Comparison of ENCODE assay signal across 15 cellular contexts in the genomic region with DNA sequence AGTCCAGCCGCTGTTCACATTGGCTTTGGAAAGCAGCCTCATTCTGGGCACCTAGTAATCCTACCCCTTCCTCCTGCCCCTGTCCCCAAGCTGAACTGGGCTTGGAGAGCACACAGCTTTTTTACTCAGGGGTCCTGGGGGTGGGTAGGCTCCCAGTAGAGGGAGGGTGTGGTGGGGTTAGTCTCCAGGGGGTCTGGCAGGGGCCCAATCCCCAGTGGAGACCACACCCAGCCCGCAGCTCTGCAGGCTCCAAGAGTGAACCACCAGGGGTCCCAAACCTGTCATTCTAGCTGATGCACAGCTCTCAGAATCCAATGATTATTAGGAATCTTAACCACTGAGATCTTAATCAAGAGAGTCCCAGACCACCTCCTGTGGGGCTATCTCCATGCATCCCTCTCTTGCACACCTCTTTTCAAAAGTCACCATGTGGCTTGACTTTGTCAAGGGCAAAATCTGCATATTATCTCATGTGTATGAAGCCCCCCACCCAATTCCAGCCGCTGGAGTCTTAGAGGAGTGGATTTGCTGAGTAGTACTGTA. TPM values are rescaled to one million over a fixed set of nuclear protein-coding genes. Genes with fewer than 3 reads are reported as not detected.
A peak's percentile ranks its signal among the peaks of the same experiment; 100 is the strongest.
DNase-seq lines count a peak whose midpoint lies in the region; ATAC-seq and TF ChIP-seq lines count a peak whose summit lies in the region.
"Had no signal": no experiment of that assay in that cellular context is flagged by ENCODE, and none has a peak within 500 bp of the region (broad histone marks: within the 10 kb centered on the region; RNA-seq: fewer than 3 reads in every experiment).

No MANE protein-coding gene starts in this region.

- H3K4me3 Mint-ChIP-seq in natural killer cell, result peak overlapping the region; percentile 37
- H3K4me3 Mint-ChIP-seq in natural killer cell treated with Interleukin-12 subunit alpha and Interleukin-12 subunit beta and Interleukin-15 and Interleukin-18, amount 100 ng/mL, for 72 hours, result no peak overlapping the region
- H3K4me3 Mint-ChIP-seq in CD4-positive, alpha-beta T cell, result no peak overlapping the region
- H3K4me3 Mint-ChIP-seq: activated T-cell treated with anti-CD3 and anti-CD28 coated beads, Interleukin-2, amount 50 U/mL, for 24 hours had no signal

- no peaks in the 10 kb centered on the region for H3K9me3 ChIP-seq in ovary
- H3K9me3 ChIP-seq in CD4-positive, alpha-beta T cell (ENCODE audit: control insufficient read depth, low read length), result no peaks in the 10 kb centered on the region
- H3K9me3 ChIP-seq: upper lobe of left lung had no signal

- WGBS in ovary, 3 donors, result 26 to 50% (median 43%) methylated on average over 3 of the region's 3 CpGs

- CTCF ChIA-PET in CD4-positive, alpha-beta T cell (lab: Charles Lee), result interaction anchor here (1.2 to 1.9 kb wide), 3 partner anchors 14 to 813 kb away, joined by 3 to 8 read pairs (median 4); no protein-coding TSS in a partner anchor

- H3K4me3 ChIP-seq in fibroblast of villous mesenchyme (ENCODE audit: low read depth, low read length), result peak overlapping the region; percentile 67
- H3K4me3 ChIP-seq in ovary, result peak overlapping the region; percentile 46
- H3K4me3 ChIP-seq: upper lobe of left lung had no signal

- H3K27ac ChIP-seq in ovary, result no peak overlapping the region
- no peak overlapping the region for H3K27ac ChIP-seq in CD4-positive, alpha-beta T cell (ENCODE audit: low read depth, low read length)
- H3K27ac ChIP-seq: HL-60, upper lobe of left lung had no signal

- DNase-seq in natural killer cell (no peak), fibroblast of villous mesenchyme (ENCODE audit: low read depth) (peak; percentile 26), ovary (peak in 1 of 5 donors; percentile 29), NOMO-1 (lab: John Stamatoyannopoulos, UW; ENCODE audit: unreplicated experiment in 2 of 2) (no peak)
- no peak for DNase-seq in natural killer cell treated with Interleukin-12 subunit alpha and Interleukin-12 subunit beta and Interleukin-15 and Interleukin-18, amount 100 ng/mL, for 72 hours (ENCODE audit: low spot score)
- DNase-seq in CD4-positive, alpha-beta T cell, result no peak
- DNase-seq: ACHN; activated CD4-positive, CD25-positive, alpha-beta regulatory T cell; DMS153; effector memory CD4-positive, alpha-beta T cell had no signal

- peaks cover 2% of the 10 kb centered on the region for H3K4me1 ChIP-seq in ovary (ENCODE audit: insufficient read depth)

- TF ChIP-seq CTCF in natural killer cell (IDR thresholded peaks at IDR 0.05) (no peak), fibroblast of villous mesenchyme (IDR thresholded peaks at IDR 0.05; ENCODE audit: insufficient read depth, low read depth, low read length) (peak; percentile 20), ovary (IDR thresholded peaks at IDR 0.05) (no peak)
- no peak for TF ChIP-seq CTCF in CD4-positive, alpha-beta T cell (IDR thresholded peaks at IDR 0.05)

- peaks cover 7% of the 10 kb centered on the region for H3K36me3 Mint-ChIP-seq in natural killer cell
- H3K36me3 Mint-ChIP-seq in natural killer cell treated with Interleukin-12 subunit alpha and Interleukin-12 subunit beta and Interleukin-15 and Interleukin-18, amount 100 ng/mL, for 72 hours, result no peaks in the 10 kb centered on the region
- no peaks in the 10 kb centered on the region for H3K36me3 Mint-ChIP-seq in CD4-positive, alpha-beta T cell (ENCODE audit: low read depth)

- no peak overlapping the region for H3K27ac Mint-ChIP-seq in natural killer cell
- H3K27ac Mint-ChIP-seq in natural killer cell treated with Interleukin-12 subunit alpha and Interleukin-12 subunit beta and Interleukin-15 and Interleukin-18, amount 100 ng/mL, for 72 hours, result no peak overlapping the region
- H3K27ac Mint-ChIP-seq in CD4-positive, alpha-beta T cell, result no peak overlapping the region
- H3K27ac Mint-ChIP-seq: activated T-cell treated with anti-CD3 and anti-CD28 coated beads, Interleukin-2, amount 50 U/mL, for 24 hours had no signal

- H3K36me3 ChIP-seq in ovary, result no peaks in the 10 kb centered on the region
- H3K36me3 ChIP-seq: upper lobe of left lung had no signal

- peaks cover 27 to 37% of the 10 kb centered on the region in 2 donors for H3K4me1 Mint-ChIP-seq in natural killer cell
- peaks cover 24 to 31% of the 10 kb centered on the region in 2 donors for H3K4me1 Mint-ChIP-seq in natural killer cell treated with Interleukin-12 subunit alpha and Interleukin-12 subunit beta and Interleukin-15 and Interleukin-18, amount 100 ng/mL, for 72 hours (ENCODE audit: low read depth in 2 of 2)
- peaks cover 38% of the 10 kb centered on the region for H3K4me1 Mint-ChIP-seq in CD4-positive, alpha-beta T cell (ENCODE audit: low read depth)

- H3K9me3 Mint-ChIP-seq in natural killer cell, result no peaks in the 10 kb centered on the region
- no peaks in the 10 kb centered on the region for H3K9me3 Mint-ChIP-seq in natural killer cell treated with Interleukin-12 subunit alpha and Interleukin-12 subunit beta and Interleukin-15 and Interleukin-18, amount 100 ng/mL, for 72 hours
- H3K9me3 Mint-ChIP-seq in CD4-positive, alpha-beta T cell, result no peaks in the 10 kb centered on the region
- H3K9me3 Mint-ChIP-seq: activated T-cell treated with anti-CD3 and anti-CD28 coated beads, Interleukin-2, amount 50 U/mL, for 24 hours had no signal

- intact Hi-C loops in natural killer cell (cut with micrococcal nuclease), result no loop called here
- intact Hi-C loops in ovary (cut with DNase I), result loop anchor here in 1 of 4 donors (10.0 kb wide), 1 partner anchor 1318 kb away; no protein-coding TSS in a partner anchor
- intact Hi-C loops in CD4-positive, alpha-beta T cell (cut with DNase I, micrococcal nuclease), result no loop called here

- TF ChIP-seq EP300 in ovary (IDR thresholded peaks at IDR 0.05), result no peak

- peaks cover 18% of the 10 kb centered on the region for H3K27me3 ChIP-seq in ovary
- H3K27me3 ChIP-seq in CD4-positive, alpha-beta T cell (ENCODE audit: control insufficient read depth, insufficient read depth, low read length), result peaks cover 94% of the 10 kb centered on the region

- TF ChIP-seq POLR2A in ovary (IDR thresholded peaks at IDR 0.05), result no peak

- H3K27me3 Mint-ChIP-seq in natural killer cell (ENCODE audit: low read depth in 2 of 2), result peaks cover 68 to 79% of the 10 kb centered on the region in 2 donors
- peaks cover 34 to 57% of the 10 kb centered on the region in 2 donors for H3K27me3 Mint-ChIP-seq in natural killer cell treated with Interleukin-12 subunit alpha and Interleukin-12 subunit beta and Interleukin-15 and Interleukin-18, amount 100 ng/mL, for 72 hours
- peaks cover 96% of the 10 kb centered on the region for H3K27me3 Mint-ChIP-seq in CD4-positive, alpha-beta T cell

- POLR2A ChIA-PET in CD4-positive, alpha-beta T cell (lab: Charles Lee), result interaction anchor here (1.0 to 3.5 kb wide), 3 partner anchors 10 to 480 kb away, joined by 4 to 14 read pairs (median 4); a partner anchor contains a TSS

- no peak for ATAC-seq in natural killer cell
- ATAC-seq in natural killer cell treated with Interleukin-12 subunit alpha and Interleukin-12 subunit beta and Interleukin-15 and Interleukin-18, amount 100 ng/mL, for 72 hours, result no peak
- no peak for ATAC-seq in HG02678 (IDR thresholded peaks at IDR 0.05; ENCODE audit: unreplicated experiment)
- ATAC-seq in CD4-positive, alpha-beta T cell (ENCODE audit: poor library complexity), result no peak
- no peak for ATAC-seq in GM21825 (IDR thresholded peaks at IDR 0.05; ENCODE audit: unreplicated experiment)

RNA-seq across cellular contexts. Expression of a gene that starts 2.7 kb away (rescaled TPM):
- total RNA-seq in natural killer cell, result not detected
- total RNA-seq in natural killer cell treated with Interleukin-12 subunit alpha and Interleukin-12 subunit beta and Interleukin-15 and Interleukin-18, amount 100 ng/mL, for 72 hours, result under 1 TPM; 0.20 to 0.76 TPM
- total RNA-seq in fibroblast of villous mesenchyme, result 41.9 and 47.1 TPM in 2 replicates
- total RNA-seq in ovary, result 1 to 10 TPM in 3 of 7 donors, under 1 TPM in 1, not detected in 3; 0.23 to 2.0 (median 1.5) TPM
- under 1 TPM; 0.11 to 0.65 TPM for polyA plus RNA-seq in ovary
- total RNA-seq in CD4-positive, alpha-beta T cell, result not detected
- total RNA-seq: upper lobe of left lung had no signal

RNA-seq across cellular contexts. Expression of a gene that starts 8.2 kb away (rescaled TPM):
- 1 to 10 TPM in 2 of 3 donors, under 1 TPM in 1; 0.82 to 3.3 (median 2.2) TPM for total RNA-seq in natural killer cell
- total RNA-seq in natural killer cell treated with Interleukin-12 subunit alpha and Interleukin-12 subunit beta and Interleukin-15 and Interleukin-18, amount 100 ng/mL, for 72 hours, result 1 to 10 TPM in 1 of 2 donors, under 1 TPM in 1; 0.88 to 1.3 TPM
- 39.0 and 47.1 TPM in 2 replicates for total RNA-seq in fibroblast of villous mesenchyme
- total RNA-seq in ovary, result 1 to 10 TPM in 3 of 7 donors, under 1 TPM in 3, not detected in 1; 0.25 to 2.0 (median 0.91) TPM
- 1 to 10 TPM in 1 of 2 donors, under 1 TPM in 1; 0.34 to 2.8 TPM for polyA plus RNA-seq in ovary
- not detected for total RNA-seq in CD4-positive, alpha-beta T cell

RNA-seq across cellular contexts. Expression of a gene that starts 17.0 kb away (rescaled TPM):
- total RNA-seq in natural killer cell, result 1 to 10 TPM in 1 of 3 donors, under 1 TPM in 2; 0.39 to 4.6 (median 0.42) TPM
- total RNA-seq in natural killer cell treated with Interleukin-12 subunit alpha and Interleukin-12 subunit beta and Interleukin-15 and Interleukin-18, amount 100 ng/mL, for 72 hours, result 1 to 10 TPM in 1 of 2 donors, not detected in 1; 2.4 TPM
- 17.1 and 20.3 TPM in 2 replicates for total RNA-seq in fibroblast of villous mesenchyme
- total RNA-seq in ovary, result 1 to 10 TPM in 1 of 7 donors, under 1 TPM in 5, not detected in 1; 0.12 to 1.0 (median 0.57) TPM
- 1 to 10 TPM in 1 of 2 donors, under 1 TPM in 1; 0.22 to 2.5 TPM for polyA plus RNA-seq in ovary
- not detected for total RNA-seq in CD4-positive, alpha-beta T cell

RNA-seq across cellular contexts. Expression of a gene that starts 17.5 kb away (rescaled TPM):
- total RNA-seq in natural killer cell, result not detected
- not detected for total RNA-seq in natural killer cell treated with Interleukin-12 subunit alpha and Interleukin-12 subunit beta and Interleukin-15 and Interleukin-18, amount 100 ng/mL, for 72 hours
- total RNA-seq in fibroblast of villous mesenchyme, result 1.3 and 2.6 TPM in 2 replicates
- total RNA-seq in ovary, result not detected
- polyA plus RNA-seq in ovary, result under 1 TPM in 1 of 2 donors, not detected in 1; 0.07 TPM
- total RNA-seq in CD4-positive, alpha-beta T cell, result not detected
- total RNA-seq: upper lobe of left lung had no signal

RNA-seq across cellular contexts. Expression of a gene that starts 25.9 kb away (rescaled TPM):
- total RNA-seq in natural killer cell, result not detected
- under 1 TPM in 1 of 2 donors, not detected in 1; 0.20 TPM for total RNA-seq in natural killer cell treated with Interleukin-12 subunit alpha and Interleukin-12 subunit beta and Interleukin-15 and Interleukin-18, amount 100 ng/mL, for 72 hours
- total RNA-seq in fibroblast of villous mesenchyme, result 2.2 and 2.3 TPM in 2 replicates
- 1 to 10 TPM in 3 of 7 donors, under 1 TPM in 4; 0.23 to 4.5 (median 0.75) TPM for total RNA-seq in ovary
- 1 to 10 TPM in 1 of 2 donors, under 1 TPM in 1; 0.53 to 4.1 TPM for polyA plus RNA-seq in ovary
- total RNA-seq in CD4-positive, alpha-beta T cell, result not detected

Comparison
In these comparisons a context has a peak if more than half of its experiments do, and no peak if none do; other contexts are left out.
1. RNA of a gene that starts 2.7 kb away (total RNA-seq): 41.9 to 47.1 TPM in fibroblast of villous mesenchyme; 0.20 to 0.76 TPM in natural killer cell treated with Interleukin-12 subunit alpha and Interleukin-12 subunit beta and Interleukin-15 and Interleukin-18, amount 100 ng/mL, for 72 hours, 0.23 to 2.0 TPM in ovary, not detected in natural killer cell and not detected in CD4-positive, alpha-beta T cell; every median in the first group is over 10 times any median in the second.